8 cellular contexts compared by ENCODE assay signal in the genomic region with DNA sequence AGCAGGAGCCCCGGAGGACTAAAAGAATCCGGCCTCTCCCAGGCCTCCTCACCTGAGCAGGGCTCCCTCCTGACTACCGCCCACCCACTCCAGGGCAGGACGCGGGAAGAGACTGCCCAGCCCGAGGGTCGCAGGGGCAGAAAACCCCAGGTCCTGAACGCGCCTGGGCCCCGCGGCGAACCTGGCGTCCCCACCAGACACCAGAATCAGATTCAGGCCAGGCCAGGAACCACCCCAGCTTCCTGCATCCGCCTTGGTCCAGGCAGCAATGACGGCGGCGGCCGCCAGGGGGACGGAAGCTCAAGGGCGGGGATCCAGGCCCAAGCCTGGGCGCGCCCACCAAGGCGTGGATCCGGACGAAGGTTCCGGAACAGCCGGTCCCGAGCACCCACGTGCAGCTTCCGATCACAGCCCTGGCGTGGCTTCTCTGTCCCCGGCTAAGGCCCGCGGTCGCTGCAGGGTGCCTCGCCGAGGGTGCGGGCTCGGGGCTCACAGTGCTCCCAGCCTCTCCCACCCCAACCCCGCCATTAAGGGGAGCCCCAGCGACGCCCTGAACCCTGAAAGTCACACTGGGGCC. TPM values are rescaled to one million over a fixed set of nuclear protein-coding genes. Genes with fewer than 3 reads are reported as not detected.
DNase-seq lines count a peak whose midpoint lies in the region; ATAC-seq and TF ChIP-seq lines count a peak whose summit lies in the region.

No MANE protein-coding gene starts in this region.

- H3K9me3 Mint-ChIP-seq in activated T-helper 17 cell treated with anti-CD3 and anti-CD28 coated beads, Interleukin-2, amount 50 U/mL, for 72 hours: no peaks in the 10 kb centered on the region
- H3K9me3 Mint-ChIP-seq in neural crest cell: no peaks in the 10 kb centered on the region

- no peaks in the 10 kb centered on the region for H3K36me3 Mint-ChIP-seq in activated T-helper 17 cell treated with anti-CD3 and anti-CD28 coated beads, Interleukin-2, amount 50 U/mL, for 72 hours (ENCODE audit: low read depth)
- no peaks in the 10 kb centered on the region for H3K36me3 Mint-ChIP-seq in neural crest cell (ENCODE audit: low read depth)

- peak overlapping the region; percentile 87 for H3K27ac Mint-ChIP-seq in activated T-helper 17 cell treated with anti-CD3 and anti-CD28 coated beads, Interleukin-2, amount 50 U/mL, for 72 hours
- no peak overlapping the region for H3K27ac Mint-ChIP-seq in neural crest cell (ENCODE audit: unreplicated experiment)

- peak; percentile 72 for ATAC-seq in GM19372 (IDR thresholded peaks at IDR 0.05; ENCODE audit: low read depth, unreplicated experiment)
- peak; percentile 81 for ATAC-seq in activated T-helper 17 cell treated with anti-CD3 and anti-CD28 coated beads, Interleukin-2, amount 50 U/mL, for 72 hours (replicated peaks)

- peak overlapping the region; percentile 75 for H3K4me3 Mint-ChIP-seq in activated T-helper 17 cell treated with anti-CD3 and anti-CD28 coated beads, Interleukin-2, amount 50 U/mL, for 72 hours
- H3K4me3 Mint-ChIP-seq in neural crest cell: no peak overlapping the region

- no peaks in the 10 kb centered on the region for H3K27me3 Mint-ChIP-seq in activated T-helper 17 cell treated with anti-CD3 and anti-CD28 coated beads, Interleukin-2, amount 50 U/mL, for 72 hours
- H3K27me3 Mint-ChIP-seq in neural crest cell (ENCODE audit: low read depth): no peaks in the 10 kb centered on the region

- DNase-seq in AG20443 (ENCODE audit: low spot score): peak; percentile 92
- DNase-seq in NOMO-1 (lab: John Stamatoyannopoulos, UW; ENCODE audit: unreplicated experiment in 2 of 2): peak; percentile 53 to 59
- DNase-seq in fibroblast of the aortic adventitia (ENCODE audit: low read depth): peak; percentile 64
- DNase-seq in neural crest cell (ENCODE audit: low read depth, low spot score): peak; percentile 81
- peak; percentile 66 to 87 (median 78) for DNase-seq in stimulated activated naive CD4-positive, alpha-beta T cell (lab: John Stamatoyannopoulos, UW)
- no peak for DNase-seq in NK-92 treated with Interleukin-12 subunit alpha and Interleukin-12 subunit beta, amount 100 ng/mL, for 24 hours (lab: John Stamatoyannopoulos, UW)

- TF ChIP-seq CTCF in fibroblast of the aortic adventitia (IDR thresholded peaks at IDR 0.05; ENCODE audit: insufficient read depth, low read length): peak; percentile 78
- peak; percentile 80 for TF ChIP-seq CTCF in neural crest cell (conservative IDR thresholded peaks at IDR 0.05)

- no peak overlapping the region for H3K4me3 ChIP-seq in fibroblast of the aortic adventitia (ENCODE audit: low read depth, low read length)

- H3K4me1 Mint-ChIP-seq in activated T-helper 17 cell treated with anti-CD3 and anti-CD28 coated beads, Interleukin-2, amount 50 U/mL, for 72 hours: no peaks in the 10 kb centered on the region
- peaks cover 4% of the 10 kb centered on the region for H3K4me1 Mint-ChIP-seq in neural crest cell

RNA-seq across cellular contexts. Expression of a gene that starts 3.6 kb away (rescaled TPM):
- total RNA-seq in activated T-helper 17 cell treated with anti-CD3 and anti-CD28 coated beads, Interleukin-2, amount 50 U/mL, for 72 hours: not detected
- total RNA-seq in fibroblast of the aortic adventitia (ENCODE audit: low replicate concordance) (0.72 TPM in 1 of 2 replicates, not detected in the other), neural crest cell (not detected in 2 replicates)

RNA-seq across cellular contexts. Expression of a gene that starts 19.3 kb away (rescaled TPM):
- not detected for total RNA-seq in activated T-helper 17 cell treated with anti-CD3 and anti-CD28 coated beads, Interleukin-2, amount 50 U/mL, for 72 hours
- total RNA-seq in fibroblast of the aortic adventitia (ENCODE audit: low replicate concordance) (not detected in 2 replicates), neural crest cell (not detected in 2 replicates)

RNA-seq across cellular contexts. Expression of a gene that starts 25.4 kb away (rescaled TPM):
- total RNA-seq in activated T-helper 17 cell treated with anti-CD3 and anti-CD28 coated beads, Interleukin-2, amount 50 U/mL, for 72 hours: 10 to 100 TPM in 1 of 2 donors, 1 to 10 TPM in 1; 3.8 to 75.3 TPM
- 0.18 TPM in 1 of 2 replicates, not detected in the other for total RNA-seq in fibroblast of the aortic adventitia (ENCODE audit: low replicate concordance)
- total RNA-seq in neural crest cell: not detected in 2 replicates

RNA-seq across cellular contexts. Expression of a gene that starts 43.0 kb away (rescaled TPM):
- total RNA-seq in activated T-helper 17 cell treated with anti-CD3 and anti-CD28 coated beads, Interleukin-2, amount 50 U/mL, for 72 hours: 1 to 10 TPM; 1.2 to 1.7 TPM
- 0.82 TPM in 1 of 2 replicates, not detected in the other for total RNA-seq in fibroblast of the aortic adventitia (ENCODE audit: low replicate concordance)
- 0.77 and 0.86 TPM in 2 replicates for total RNA-seq in neural crest cell
